ENCODE assay signal across 1 cellular context in the genomic region with DNA sequence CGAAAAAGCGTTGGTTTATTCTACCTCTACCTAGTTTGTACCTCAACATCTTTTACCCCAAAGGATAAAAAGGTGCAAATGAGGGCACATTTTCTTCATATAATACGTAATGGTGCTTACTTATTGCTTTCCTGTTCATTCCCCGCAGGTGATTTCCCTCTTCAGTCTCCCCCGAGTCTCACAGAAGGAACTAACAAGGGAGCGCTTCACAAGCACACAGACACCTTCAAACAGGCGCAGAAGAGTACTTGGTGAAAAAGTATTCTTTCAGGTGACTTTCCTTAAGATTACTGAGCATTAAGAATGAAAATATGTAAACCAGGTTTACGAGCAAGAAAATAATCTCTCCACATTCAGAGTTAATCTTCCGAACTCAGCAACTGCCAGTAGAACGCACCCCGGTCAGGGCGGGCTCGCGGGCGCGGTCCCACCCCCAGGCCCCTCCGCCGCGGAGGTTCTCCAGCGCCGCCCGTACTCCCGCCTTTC.
TF ChIP-seq lines count a peak whose summit lies in the region.

No MANE protein-coding gene starts in this region.

TF ChIP-seq in GM23338, 12 proteins besides CTCF, POLR2A, EP300 and RAD21 (continued from another document):
- TF ChIP-seq ZNF462 (CRISPR knock-in tag; IDR thresholded peaks at IDR 0.05), result no peak
- TF ChIP-seq NANOG (IDR thresholded peaks at IDR 0.05; ENCODE audit: borderline replicate concordance), result no peak
- TF ChIP-seq CREB1 (CRISPR knock-in tag; IDR thresholded peaks at IDR 0.05; ENCODE audit: low read depth), result no peak
- no peak for TF ChIP-seq ETS1 (IDR thresholded peaks at IDR 0.05)
- no peak for TF ChIP-seq JUNB (IDR thresholded peaks at IDR 0.05; ENCODE audit: unreplicated experiment)
- no peak for TF ChIP-seq EZH2 (IDR thresholded peaks at IDR 0.05; ENCODE audit: low read depth, unreplicated experiment)
- no peak for TF ChIP-seq STAT1 (IDR thresholded peaks at IDR 0.05; ENCODE audit: unreplicated experiment)
- TF ChIP-seq POLR2AphosphoS5 (IDR thresholded peaks at IDR 0.05; ENCODE audit: low read depth), result no peak
- TF ChIP-seq ZNF331 (CRISPR knock-in tag; IDR thresholded peaks at IDR 0.05; ENCODE audit: low read depth), result no peak
- no peak for TF ChIP-seq EZH2phosphoT487 (IDR thresholded peaks at IDR 0.05; ENCODE audit: unreplicated experiment)
- TF ChIP-seq ZNF114 (CRISPR knock-in tag; IDR thresholded peaks at IDR 0.05), result no peak
TF ChIP-seq in GM23338: peak in this region for 0.
